In genomic region chr2:74201596-74201995, GRCh38 we compare ENCODE assay signal across 10 cellular contexts. TPM values are rescaled to one million over a fixed set of nuclear protein-coding genes. Genes with fewer than 3 reads are reported as not detected.
A peak's percentile ranks its signal among the peaks of the same experiment; 100 is the strongest.
DNase-seq lines count a peak whose midpoint lies in the region; ATAC-seq and TF ChIP-seq lines count a peak whose summit lies in the region.
"Had no signal": no experiment of that assay in that cellular context is flagged by ENCODE, and none has a peak within 500 bp of the region (broad histone marks: within the 10 kb centered on the region; RNA-seq: fewer than 3 reads in every experiment).

No MANE protein-coding gene starts in this region.

- H3K36me3 ChIP-seq in HEK293 (ENCODE audit: control insufficient read depth in 2 of 2, insufficient read depth in 1 of 2, low read length in 2 of 2) (peaks cover 6 to 8% of the 10 kb centered on the region in 2 experiments; a peak in 2 of 3 replicates), hepatocyte (replicated peaks; ENCODE audit: insufficient read depth, low read depth) (no peaks in the 10 kb centered on the region)

- H3K79me2 ChIP-seq in hepatocyte: peaks cover 70% of the 10 kb centered on the region

- H3K9me2 ChIP-seq in hepatocyte (replicated peaks; ENCODE audit: insufficient read depth): no peaks in the 10 kb centered on the region

- CTCF ChIA-PET in HEK293 (lab: Yijun Ruan, JAX): interaction anchor here (0.6 kb wide), 1 partner anchor 873 kb away, joined by 3 read pairs; no protein-coding TSS in a partner anchor

- no peaks in the 10 kb centered on the region for H3K27me3 ChIP-seq in hepatocyte
- H3K27me3 ChIP-seq: brain microvascular endothelial cell had no signal

- no peaks in the 10 kb centered on the region for H3K9me3 Mint-ChIP-seq in activated naive CD8-positive, alpha-beta T cell treated with anti-CD3 and anti-CD28 coated beads for 36 hours
- peaks cover 0 to 2% (median 0%) of the 10 kb centered on the region in 6 donors for H3K9me3 Mint-ChIP-seq in immature natural killer cell

- H3K4me1 ChIP-seq in HEK293 (ENCODE audit: control insufficient read depth, insufficient read depth, low read length) (peaks cover 21% of the 10 kb centered on the region), hepatocyte (ENCODE audit: insufficient read depth) (peaks cover 15% of the 10 kb centered on the region)

- POLR2A ChIA-PET in HEK293 (lab: Yijun Ruan, JAX): interaction anchor here (0.7 to 0.9 kb wide), 3 partner anchors 23 to 269 kb away, joined by 3 to 6 read pairs (median 3); partner anchors contain the start of gene MOB1A

- no peaks in the 10 kb centered on the region for H3K9me3 ChIP-seq in HEK293 (ENCODE audit: control insufficient read depth, insufficient read depth, low read depth, low read length)
- no peaks in the 10 kb centered on the region for H3K9me3 ChIP-seq in hepatocyte (ENCODE audit: low read depth)

- WGBS in hepatocyte (ENCODE audit: low lambda C conversion rate, missing lambda C conversion rate): 53% methylated on average over 1 of the region's 1 CpG

- peak overlapping the region; percentile 78 for H3K4me2 ChIP-seq in hepatocyte

- DNase-seq in AG08396 (ENCODE audit: low spot score) (peak; percentile 43), hepatocyte (ENCODE audit: low spot score) (no peak), immature natural killer cell (no peak)
- no peak for DNase-seq in activated naive CD8-positive, alpha-beta T cell treated with anti-CD3 and anti-CD28 coated beads for 36 hours
- DNase-seq: brain microvascular endothelial cell had no signal

- peaks cover 72% of the 10 kb centered on the region for H3K4me1 Mint-ChIP-seq in activated naive CD8-positive, alpha-beta T cell treated with anti-CD3 and anti-CD28 coated beads for 36 hours
- peaks cover 43 to 54% of the 10 kb centered on the region in 2 donors for H3K4me1 Mint-ChIP-seq in immature natural killer cell

- H2AFZ ChIP-seq in hepatocyte: no peak overlapping the region

- H3K4me3 Mint-ChIP-seq in activated naive CD8-positive, alpha-beta T cell treated with anti-CD3 and anti-CD28 coated beads for 36 hours: peak overlapping the region; percentile 99
- no peak overlapping the region for H3K4me3 Mint-ChIP-seq in immature natural killer cell

- H3K4me3 ChIP-seq in HEK293 (ENCODE audit: low read depth, low read length): no peak overlapping the region
- no peak overlapping the region for H3K4me3 ChIP-seq in hepatocyte

- TF ChIP-seq CTCF in HEK293 (tag by site-specific recombination; IDR thresholded peaks at IDR 0.05): no peak
- TF ChIP-seq CTCF in hepatocyte (IDR thresholded peaks at IDR 0.05; ENCODE audit: poor library complexity): no peak

- H3K27ac ChIP-seq in HEK293 (ENCODE audit: extremely low read depth, low read depth, low read length) (no peak overlapping the region), hepatocyte (no peak overlapping the region)
- H3K27ac ChIP-seq: brain microvascular endothelial cell had no signal

- H3K36me3 Mint-ChIP-seq in activated naive CD8-positive, alpha-beta T cell treated with anti-CD3 and anti-CD28 coated beads for 36 hours: peaks cover 75% of the 10 kb centered on the region
- H3K36me3 Mint-ChIP-seq in immature natural killer cell: peaks cover 0 to 4% (median 0%) of the 10 kb centered on the region in 3 donors

- peak overlapping the region; percentile 78 for H3K27ac Mint-ChIP-seq in activated naive CD8-positive, alpha-beta T cell treated with anti-CD3 and anti-CD28 coated beads for 36 hours
- H3K27ac Mint-ChIP-seq in immature natural killer cell: peak overlapping the region in 1 of 6 donors; percentile 50

- no peak for ATAC-seq in GM21576 (IDR thresholded peaks at IDR 0.05; ENCODE audit: unreplicated experiment)
- ATAC-seq in HG03108 (IDR thresholded peaks at IDR 0.05; ENCODE audit: unreplicated experiment): no peak
- ATAC-seq in GM21381 (IDR thresholded peaks at IDR 0.05; ENCODE audit: unreplicated experiment): no peak
- ATAC-seq: left lobe of liver had no signal

- H3K27me3 Mint-ChIP-seq in activated naive CD8-positive, alpha-beta T cell treated with anti-CD3 and anti-CD28 coated beads for 36 hours: peaks cover 12% of the 10 kb centered on the region
- peaks cover 3 to 16% (median 3%) of the 10 kb centered on the region in 3 donors for H3K27me3 Mint-ChIP-seq in immature natural killer cell (ENCODE audit: low read depth in 3 of 3)

- H4K20me1 ChIP-seq in hepatocyte (ENCODE audit: insufficient read depth, poor library complexity, severe bottlenecking): peaks cover 66% of the 10 kb centered on the region

TF ChIP-seq in HEK293, 187 proteins besides CTCF, POLR2A, EP300 and RAD21 (continues in another document):
- TF ChIP-seq BCL11A (tag by site-specific recombination; IDR thresholded peaks at IDR 0.05; ENCODE audit: low read depth) (peak; percentile 15; the same call in 1 of the 2 replicates), ZNF324 (tag by site-specific recombination; IDR thresholded peaks at IDR 0.05) (no peak), ZXDB (tag by site-specific recombination; IDR thresholded peaks at IDR 0.05) (0 out of 2 replicates have a peak, but pooled peaks have one; percentile 35), PATZ1 (tag by site-specific recombination; IDR thresholded peaks at IDR 0.05) (0 out of 2 replicates have a peak, but pooled peaks have one; percentile 35), ZNF398 (tag by site-specific recombination; IDR thresholded peaks at IDR 0.05) (no peak), ZNF704 (tag by site-specific recombination; IDR thresholded peaks at IDR 0.05) (no peak), WT1 (tag by site-specific recombination; IDR thresholded peaks at IDR 0.05) (peak; percentile 72), ZNF785 (tag by site-specific recombination; IDR thresholded peaks at IDR 0.05) (no peak), ZNF843 (tag by site-specific recombination; IDR thresholded peaks at IDR 0.05) (no peak)

RNA-seq across cellular contexts. Expression of gene MTHFD2, which starts 3.2 kb away (rescaled TPM):
- 100 to 1,000 TPM; 375 to 398 TPM for total RNA-seq in activated naive CD8-positive, alpha-beta T cell treated with anti-CD3 and anti-CD28 coated beads for 36 hours
- total RNA-seq in hepatocyte: 126 and 142 TPM in 2 replicates
- polyA plus RNA-seq in hepatocyte (40.1 TPM in 2 replicates), immature natural killer cell (10 to 100 TPM; 20.3 to 25.8 (median 20.4) TPM)

RNA-seq across cellular contexts. Expression of gene MOB1A, which starts 22.9 kb away (rescaled TPM):
- 100 to 1,000 TPM; 156 to 161 TPM for total RNA-seq in activated naive CD8-positive, alpha-beta T cell treated with anti-CD3 and anti-CD28 coated beads for 36 hours
- 100 and 118 TPM in 2 replicates for total RNA-seq in hepatocyte
- polyA plus RNA-seq in hepatocyte: 43.3 and 47.2 TPM in 2 replicates
- polyA plus RNA-seq in immature natural killer cell: 100 to 1,000 TPM; 198 to 215 (median 208) TPM

RNA-seq across cellular contexts. Expression of gene BOLA3, which starts 53.9 kb away (rescaled TPM):
- 100 to 1,000 TPM; 148 to 154 TPM for total RNA-seq in activated naive CD8-positive, alpha-beta T cell treated with anti-CD3 and anti-CD28 coated beads for 36 hours
- total RNA-seq in hepatocyte: 43.8 and 60.3 TPM in 2 replicates
- 49.0 and 56.3 TPM in 2 replicates for polyA plus RNA-seq in hepatocyte
- 10 to 100 TPM; 36.7 to 64.7 (median 57.8) TPM for polyA plus RNA-seq in immature natural killer cell
